Comparison of ENCODE assay signal across 12 cellular contexts in genomic region chr16:88478115-88478514, GRCh38. TPM values are rescaled to one million over a fixed set of nuclear protein-coding genes. Genes with fewer than 3 reads are reported as not detected.
A peak's percentile ranks its signal among the peaks of the same experiment; 100 is the strongest.
DNase-seq lines count a peak whose midpoint lies in the region; ATAC-seq and TF ChIP-seq lines count a peak whose summit lies in the region.
"Had no signal": no experiment of that assay in that cellular context is flagged by ENCODE, and none has a peak within 500 bp of the region (broad histone marks: within the 10 kb centered on the region; RNA-seq: fewer than 3 reads in every experiment).

No MANE protein-coding gene starts in this region.

- H3K27ac ChIP-seq in stomach, result peak overlapping the region; percentile 4 to 77 (median 65)
- H3K27ac ChIP-seq: suprapubic skin had no signal

- no peak for TF ChIP-seq CTCF in stomach (IDR thresholded peaks at IDR 0.05)

- TF ChIP-seq POLR2A in stomach (IDR thresholded peaks at IDR 0.05), result no peak

- peak; percentile 54 for ATAC-seq in effector memory CD8-positive, alpha-beta T cell (replicated peaks)
- no peak for ATAC-seq in HG02571 (IDR thresholded peaks at IDR 0.05; ENCODE audit: unreplicated experiment)
- ATAC-seq: HCT116 had no signal

- no peaks in the 10 kb centered on the region for H3K27me3 Mint-ChIP-seq in activated CD4-positive, alpha-beta memory T cell treated with anti-CD3 and anti-CD28 coated beads, Interleukin-2, amount 10 ng/mL, durations not matched to agents 7 days and 5 days
- H3K27me3 Mint-ChIP-seq in effector memory CD8-positive, alpha-beta T cell, result no peaks in the 10 kb centered on the region

- peaks cover 0 to 51% (median 0%) of the 10 kb centered on the region in 3 donors for H3K27me3 ChIP-seq in stomach
- H3K27me3 ChIP-seq: suprapubic skin had no signal

- no peaks in the 10 kb centered on the region for H3K36me3 ChIP-seq in stomach
- H3K36me3 ChIP-seq: suprapubic skin had no signal

- H3K4me1 ChIP-seq in stomach, result peaks cover 76 to 100% (median 97%) of the 10 kb centered on the region in 4 donors
- H3K4me1 ChIP-seq: suprapubic skin had no signal

- DNase-seq in stimulated activated CD4-positive, alpha-beta T cell treated with anti-CD3 and anti-CD28 coated beads, Interleukin-12 subunit alpha, Interleukin-12 subunit beta, amount 100 ng/mL, for 4 hours, result peak; percentile 38
- no peak for DNase-seq in stimulated activated CD4-positive, alpha-beta T cell treated with anti-CD3 and anti-CD28 coated beads, Interleukin-2, amount 100 ng/mL, for 48 hours
- DNase-seq in activated CD4-positive, alpha-beta memory T cell treated with anti-CD3 and anti-CD28 coated beads, Interleukin-2, amount 10 ng/mL, durations not matched to agents 7 days and 5 days, result peak; percentile 61
- peak in 2 of 3 experiments; percentile 28 to 32 for DNase-seq in effector memory CD8-positive, alpha-beta T cell
- DNase-seq in stomach (no peak), NCI-H2196 treated with DMSO at 0.1 percent for 48 hours (lab: John Stamatoyannopoulos, UW; ENCODE audit: unreplicated experiment) (no peak), NCI-H774 (lab: John Stamatoyannopoulos, UW) (no peak)
- DNase-seq: activated CD4-positive, CD25-positive, alpha-beta regulatory T cell; Karpas-422 had no signal

- WGBS in stomach, 5 donors, result 20 to 47% (median 31%) methylated on average over 10 to 17 of the region's 17 CpGs

- TF ChIP-seq EP300 in stomach (IDR thresholded peaks at IDR 0.05), result no peak

- intact Hi-C loops in stomach (cut with DNase I; ENCODE audit: low total_unique reads), result no loop called here

- peaks cover 29% of the 10 kb centered on the region for H3K4me1 Mint-ChIP-seq in activated CD4-positive, alpha-beta memory T cell treated with anti-CD3 and anti-CD28 coated beads, Interleukin-2, amount 10 ng/mL, durations not matched to agents 7 days and 5 days
- H3K4me1 Mint-ChIP-seq in effector memory CD8-positive, alpha-beta T cell (ENCODE audit: low read depth in 2 of 2), result peaks cover 45 to 47% of the 10 kb centered on the region in 2 donors

- H3K36me3 Mint-ChIP-seq in activated CD4-positive, alpha-beta memory T cell treated with anti-CD3 and anti-CD28 coated beads, Interleukin-2, amount 10 ng/mL, durations not matched to agents 7 days and 5 days (ENCODE audit: low read depth), result no peaks in the 10 kb centered on the region
- H3K36me3 Mint-ChIP-seq in effector memory CD8-positive, alpha-beta T cell (ENCODE audit: insufficient read depth), result peaks cover 67% of the 10 kb centered on the region

- H3K9me3 ChIP-seq in stomach, result no peaks in the 10 kb centered on the region
- H3K9me3 ChIP-seq: suprapubic skin had no signal

- CTCF ChIA-PET in activated CD4-positive, alpha-beta memory T cell treated with anti-CD3 and anti-CD28 coated beads, Interleukin-2, amount 10 ng/mL, durations not matched to agents 7 days and 5 days (lab: Charles Lee), result interaction anchor here (0.7 to 1.7 kb wide), 2 partner anchors 39 to 402 kb away, joined by 3 to 4 read pairs; no protein-coding TSS in a partner anchor

- no peaks in the 10 kb centered on the region for H3K9me3 Mint-ChIP-seq in activated CD4-positive, alpha-beta memory T cell treated with anti-CD3 and anti-CD28 coated beads, Interleukin-2, amount 10 ng/mL, durations not matched to agents 7 days and 5 days
- H3K9me3 Mint-ChIP-seq in effector memory CD8-positive, alpha-beta T cell, result no peaks in the 10 kb centered on the region

- POLR2A ChIA-PET in activated CD4-positive, alpha-beta memory T cell treated with anti-CD3 and anti-CD28 coated beads, Interleukin-2, amount 10 ng/mL, durations not matched to agents 7 days and 5 days (lab: Charles Lee), result interaction anchor here (1.6 kb wide), 1 partner anchor 11 kb away, joined by 3 read pairs; no protein-coding TSS in a partner anchor

- H3K27ac Mint-ChIP-seq in activated CD4-positive, alpha-beta memory T cell treated with anti-CD3 and anti-CD28 coated beads, Interleukin-2, amount 10 ng/mL, durations not matched to agents 7 days and 5 days, result no peak overlapping the region
- peak overlapping the region; percentile 86 to 92 for H3K27ac Mint-ChIP-seq in effector memory CD8-positive, alpha-beta T cell

- no peak overlapping the region for H3K4me3 Mint-ChIP-seq in activated CD4-positive, alpha-beta memory T cell treated with anti-CD3 and anti-CD28 coated beads, Interleukin-2, amount 10 ng/mL, durations not matched to agents 7 days and 5 days
- H3K4me3 Mint-ChIP-seq in effector memory CD8-positive, alpha-beta T cell, result peak overlapping the region; percentile 62 to 75

- H3K4me3 ChIP-seq in stomach, result no peak overlapping the region
- H3K4me3 ChIP-seq: suprapubic skin had no signal

RNA-seq across cellular contexts. Expression of gene ZFPM1, which starts 25.0 kb away (rescaled TPM):
- total RNA-seq in activated CD4-positive, alpha-beta memory T cell treated with anti-CD3 and anti-CD28 coated beads, Interleukin-2, amount 10 ng/mL, durations not matched to agents 7 days and 5 days, result 10 to 100 TPM; 15.4 to 15.7 TPM
- total RNA-seq in stomach, result 10 to 100 TPM in 4 of 5 donors, 1 to 10 TPM in 1; 3.9 to 85.7 (median 20.5) TPM
- polyA plus RNA-seq in stomach, result 10 to 100 TPM in 1 of 3 donors, 1 to 10 TPM in 2; 4.1 to 10.6 (median 4.2) TPM

Comparison
In these comparisons a context has a peak if more than half of its experiments do, and no peak if none do; other contexts are left out.
1. DNase-seq: peak in stimulated activated CD4-positive, alpha-beta T cell treated with anti-CD3 and anti-CD28 coated beads, Interleukin-12 subunit alpha, Interleukin-12 subunit beta, amount 100 ng/mL, for 4 hours (single experiment), activated CD4-positive, alpha-beta memory T cell treated with anti-CD3 and anti-CD28 coated beads, Interleukin-2, amount 10 ng/mL, durations not matched to agents 7 days and 5 days (single experiment) and effector memory CD8-positive, alpha-beta T cell (2 of 3); none in stimulated activated CD4-positive, alpha-beta T cell treated with anti-CD3 and anti-CD28 coated beads, Interleukin-2, amount 100 ng/mL, for 48 hours (0 of 2), stomach (single experiment), NCI-H2196 treated with DMSO at 0.1 percent for 48 hours (single experiment) and NCI-H774 (single experiment).